25 cellular contexts compared by ENCODE assay signal in genomic region chr2:22301251-22301650, GRCh38.
"Had no signal": no experiment of that assay in that cellular context is flagged by ENCODE, and none has a peak within 500 bp of the region (broad histone marks: within the 10 kb centered on the region; RNA-seq: fewer than 3 reads in every experiment).

No MANE protein-coding gene starts in this region.

- H3K27me3 ChIP-seq: colonic mucosa, dorsolateral prefrontal cortex, esophagus muscularis mucosa, esophagus squamous epithelium, foreskin keratinocyte, gastrocnemius medialis, gastroesophageal sphincter, heart left ventricle had no signal

- H3K4me3 Mint-ChIP-seq: dendritic cell treated with granulocyte-macrophage colony-stimulating factor and Interleukin-4, amounts not matched to agents 40 ng/mL and 50 ng/mL, for 4 days; effector memory CD8-positive, alpha-beta T cell; endodermal cell had no signal

- H3K4me3 ChIP-seq: colonic mucosa, coronary artery, dorsolateral prefrontal cortex, esophagus muscularis mucosa, esophagus squamous epithelium, gastrocnemius medialis, gastroesophageal sphincter, heart left ventricle, heart right ventricle had no signal

- H3K27ac Mint-ChIP-seq: dendritic cell treated with granulocyte-macrophage colony-stimulating factor and Interleukin-4, amounts not matched to agents 40 ng/mL and 50 ng/mL, for 4 days; effector memory CD8-positive, alpha-beta T cell; endodermal cell had no signal

- H3K36me3 ChIP-seq: colonic mucosa, esophagus muscularis mucosa, esophagus squamous epithelium, gastrocnemius medialis, gastroesophageal sphincter, heart left ventricle, heart right ventricle had no signal

- ATAC-seq: effector memory CD8-positive, alpha-beta T cell; esophagus mucosa; foreskin keratinocyte; gastrocnemius medialis; gastroesophageal sphincter; heart left ventricle; heart right ventricle had no signal

- H3K27ac ChIP-seq: colonic mucosa, coronary artery, dorsolateral prefrontal cortex, epithelial cell of prostate, esophagus muscularis mucosa, esophagus squamous epithelium, foreskin keratinocyte, gastrocnemius medialis, gastroesophageal sphincter, heart left ventricle, heart right ventricle had no signal

- DNase-seq: colonic mucosa; cortex of kidney; dermis blood vessel endothelial cell; dorsolateral prefrontal cortex; effector CD4-positive, alpha-beta T cell; effector CD8-positive, alpha-beta T cell; effector memory CD4-positive, alpha-beta T cell; effector memory CD8-positive, alpha-beta T cell; endodermal cell; erythroblast; esophagus squamous epithelium; foreskin fibroblast; foreskin keratinocyte; foreskin melanocyte; gastrocnemius medialis; glutamatergic neuron; head of caudate nucleus; heart left ventricle; heart right ventricle had no signal

- H3K9me3 ChIP-seq: colonic mucosa, gastrocnemius medialis had no signal

- H3K4me1 Mint-ChIP-seq: endodermal cell had no signal

- H3K27me3 Mint-ChIP-seq: effector memory CD8-positive, alpha-beta T cell had no signal
